Comparison of ENCODE assay signal across 11 cellular contexts in the genomic region with DNA sequence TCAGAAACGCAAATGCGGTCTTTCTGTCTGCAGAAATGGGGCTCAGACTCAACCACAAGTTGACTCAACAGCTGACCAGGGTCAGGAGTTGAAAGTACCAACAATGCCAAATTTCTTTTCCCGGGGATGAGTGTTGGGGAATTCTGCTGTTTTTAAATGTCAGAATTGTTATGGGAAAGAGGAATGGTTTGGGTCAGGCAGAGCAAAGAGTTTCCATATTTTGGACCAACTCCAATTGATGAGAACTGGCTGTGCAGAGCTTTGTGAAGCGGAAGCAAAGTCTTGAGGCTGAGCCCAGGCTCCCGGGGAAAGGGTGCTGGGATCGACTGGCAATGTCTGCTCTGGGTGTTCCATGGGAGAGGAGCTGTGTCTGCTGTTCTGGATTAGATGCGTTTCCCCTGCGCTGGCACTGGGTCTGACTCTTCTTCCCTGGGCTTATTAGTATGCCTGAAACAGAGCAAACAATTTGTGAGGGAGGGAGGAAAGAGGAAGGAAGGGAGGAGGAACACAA. TPM values are rescaled to one million over a fixed set of nuclear protein-coding genes. Genes with fewer than 3 reads are reported as not detected.
DNase-seq lines count a peak whose midpoint lies in the region; ATAC-seq, FAIRE-seq and TF ChIP-seq lines count a peak whose summit lies in the region.
"Had no signal": no experiment of that assay in that cellular context is flagged by ENCODE, and none has a peak within 500 bp of the region (broad histone marks: within the 10 kb centered on the region; RNA-seq: fewer than 3 reads in every experiment).

No MANE protein-coding gene starts in this region.

- peak; percentile 73 for ATAC-seq in HepG2
- no peak for ATAC-seq in stimulated activated naive B cell treated with anti-CD40 and anti-IgM and Interleukin-4, amounts not matched to agents 10 μg/mL and 1 μg/mL and 100 μg/mL, for 72 hours (replicated peaks)
- ATAC-seq: naive thymus-derived CD4-positive, alpha-beta T cell had no signal

- FAIRE-seq in HepG2 (lab: Jason Lieb, UNC), result peak; percentile 59
- FAIRE-seq in HTR-8/SVneo (lab: Jason Lieb, UNC), result no peak
- FAIRE-seq: A549 had no signal

- TF ChIP-seq CTCF in brain microvascular endothelial cell (IDR thresholded peaks at IDR 0.05; ENCODE audit: low read depth, low read length, missing control alignments) (no peak), HepG2 (CRISPR knock-in tag; IDR thresholded peaks at IDR 0.05) (no peak), transverse colon (IDR thresholded peaks at IDR 0.05) (no peak)

- in situ Hi-C loops in brain microvascular endothelial cell (cut with HindIII; ENCODE audit: low pct_ligation_motif_present, low sequenced_read_pairs), result no loop called here
- in situ Hi-C loops in HepG2 (cut with HindIII; ENCODE audit: extremely low pct_ligation_motif_present, low pct_unique_long_range_greater_than_20kb), result no loop called here
- in situ Hi-C loops in transverse colon (cut with MboI; ENCODE audit: low pct_ligation_motif_present in 1 of 4, low pct_unique_long_range_greater_than_20kb in 1 of 4, low sequenced_read_pairs in 3 of 4), result no loop called here

- no peaks in the 10 kb centered on the region for H3K36me3 Mint-ChIP-seq in stimulated activated naive B cell treated with anti-CD40 and anti-IgM and Interleukin-4, amounts not matched to agents 10 μg/mL and 1 μg/mL and 100 μg/mL, for 72 hours
- H3K36me3 Mint-ChIP-seq: naive thymus-derived CD4-positive, alpha-beta T cell had no signal

- H2AFZ ChIP-seq in HepG2 (ENCODE audit: low read length), result peak overlapping the region; percentile 78

- H4K20me1 ChIP-seq in HepG2 (ENCODE audit: insufficient read depth, low read length), result no peaks in the 10 kb centered on the region

- DNase-seq in NOMO-1 treated with DMSO at 0.1 percent for 48 hours (lab: John Stamatoyannopoulos, UW; ENCODE audit: unreplicated experiment), result peak; percentile 29
- DNase-seq in NOMO-1 treated with dmso at 0.1 percent for 144 hours (lab: John Stamatoyannopoulos, UW; ENCODE audit: unreplicated experiment), result no peak
- DNase-seq in brain microvascular endothelial cell, result peak; percentile 90
- DNase-seq in HepG2 (ENCODE audit: low spot score), result peak; percentile 47
- DNase-seq in transverse colon, result no peak
- no peak for DNase-seq in stimulated activated naive B cell treated with anti-CD40 and anti-IgM and Interleukin-4, amounts not matched to agents 10 μg/mL and 1 μg/mL and 100 μg/mL, for 72 hours
- DNase-seq in HT-29 (ENCODE audit: low spot score), result no peak
- no peak for DNase-seq in HTR-8/SVneo (ENCODE audit: insufficient read length, low spot score)
- DNase-seq: naive thymus-derived CD4-positive, alpha-beta T cell had no signal

- H3K4me1 Mint-ChIP-seq in stimulated activated naive B cell treated with anti-CD40 and anti-IgM and Interleukin-4, amounts not matched to agents 10 μg/mL and 1 μg/mL and 100 μg/mL, for 72 hours, result peaks cover 34 to 70% of the 10 kb centered on the region in 2 donors

- no peak overlapping the region for H3K4me3 Mint-ChIP-seq in stimulated activated naive B cell treated with anti-CD40 and anti-IgM and Interleukin-4, amounts not matched to agents 10 μg/mL and 1 μg/mL and 100 μg/mL, for 72 hours
- H3K4me3 Mint-ChIP-seq: central memory CD8-positive, alpha-beta T cell had no signal

- TF ChIP-seq EP300 in HepG2 (IDR thresholded peaks at IDR 0.05; ENCODE audit: low read depth in 2 of 2, low read length in 2 of 2) (no peak), HepG2 (CRISPR knock-in tag; IDR thresholded peaks at IDR 0.05; ENCODE audit: borderline replicate concordance) (no peak; the same call in 1 of the 2 replicates), transverse colon (IDR thresholded peaks at IDR 0.05; ENCODE audit: low read depth) (no peak)

- H3K27ac ChIP-seq in brain microvascular endothelial cell (peak overlapping the region; percentile 82), HepG2 (ENCODE audit: extremely low read length, insufficient read depth, low read length) (no peak overlapping the region), transverse colon (peak overlapping the region; percentile 52 to 60 (median 56))

- peak overlapping the region; percentile 45; the same call in 1 of the 2 replicates for H3K9ac ChIP-seq in HepG2 (ENCODE audit: insufficient read depth, low read depth, low read length)

- no peak overlapping the region for H3K27ac Mint-ChIP-seq in stimulated activated naive B cell treated with anti-CD40 and anti-IgM and Interleukin-4, amounts not matched to agents 10 μg/mL and 1 μg/mL and 100 μg/mL, for 72 hours

- no peaks in the 10 kb centered on the region for H3K79me2 ChIP-seq in HepG2 (ENCODE audit: insufficient read depth, low read length)

- peaks cover 76% of the 10 kb centered on the region for H3K4me1 ChIP-seq in HepG2 (ENCODE audit: insufficient read depth, low read length)
- peaks cover 0 to 63% (median 24%) of the 10 kb centered on the region in 4 donors for H3K4me1 ChIP-seq in transverse colon

- H3K9me3 Mint-ChIP-seq in stimulated activated naive B cell treated with anti-CD40 and anti-IgM and Interleukin-4, amounts not matched to agents 10 μg/mL and 1 μg/mL and 100 μg/mL, for 72 hours, result no peaks in the 10 kb centered on the region
- H3K9me3 Mint-ChIP-seq: central memory CD8-positive, alpha-beta T cell had no signal

- no peak for TF ChIP-seq POLR2A in HepG2 (IDR thresholded peaks at IDR 0.05; ENCODE audit: insufficient read depth in 1 of 2, low read depth in 2 of 2, low read length in 2 of 2)
- TF ChIP-seq POLR2A in transverse colon (IDR thresholded peaks at IDR 0.05), result no peak

- BruUV-seq in HepG2 (replicated peaks; lab: Mats Ljungman, UMichigan), result no TSS peak

- POLR2A ChIA-PET in HepG2 (lab: Yijun Ruan, JAX), result interaction anchor here (0.6 to 1.9 kb wide), 14 partner anchors 10 to 94 kb away, joined by 3 to 29 read pairs (median 6); partner anchors contain the start of gene MYH9

- peak overlapping the region; percentile 83 for H3K4me2 ChIP-seq in HepG2 (ENCODE audit: low read depth, low read length)
- H3K4me2 ChIP-seq: A549 had no signal

- CTCF ChIA-PET in HepG2 (lab: Yijun Ruan, JAX; ENCODE audit: low intra/inter-chr PET ratio, low total read pairs), result no interaction called here

- intact Hi-C loops in HepG2 (cut with micrococcal nuclease; ENCODE audit: unreplicated experiment) (no loop called here), transverse colon (cut with DNase I; ENCODE audit: low total_unique reads) (no loop called here)

- H3K36me3 ChIP-seq in brain microvascular endothelial cell (replicated peaks), result no peaks in the 10 kb centered on the region
- H3K36me3 ChIP-seq in HepG2 (replicated peaks in 1 of 2; ENCODE audit: control insufficient read depth in 1 of 2, insufficient read depth in 2 of 2, low read length in 2 of 2), result no peaks in the 10 kb centered on the region
- H3K36me3 ChIP-seq in transverse colon, result no peaks in the 10 kb centered on the region

- no peaks in the 10 kb centered on the region for H3K27me3 ChIP-seq in brain microvascular endothelial cell (replicated peaks)
- H3K27me3 ChIP-seq in HepG2 (ENCODE audit: control insufficient read depth in 1 of 2, insufficient read depth in 2 of 2, low read length in 2 of 2), result no peaks in the 10 kb centered on the region; a peak in 1 of 5 replicates
- no peaks in the 10 kb centered on the region for H3K27me3 ChIP-seq in transverse colon

- H3K4me3 ChIP-seq in brain microvascular endothelial cell (ENCODE audit: low read depth, low read length), result no peak overlapping the region
- H3K4me3 ChIP-seq in HepG2 (replicated peaks in 1 of 3; ENCODE audit: insufficient read depth in 1 of 3, low read depth in 2 of 3, low read length in 3 of 3), result peak overlapping the region; percentile 24 to 64 (median 44); a peak in 5 of 6 replicates
- no peak overlapping the region for H3K4me3 ChIP-seq in transverse colon
- H3K4me3 ChIP-seq: A549 had no signal

- no peaks in the 10 kb centered on the region for H3K27me3 Mint-ChIP-seq in stimulated activated naive B cell treated with anti-CD40 and anti-IgM and Interleukin-4, amounts not matched to agents 10 μg/mL and 1 μg/mL and 100 μg/mL, for 72 hours
- H3K27me3 Mint-ChIP-seq: central memory CD8-positive, alpha-beta T cell; naive thymus-derived CD4-positive, alpha-beta T cell had no signal

- 17% methylated on average over 8 of the region's 8 CpGs for WGBS in HepG2 (ENCODE audit: low lambda C conversion rate)
- 61 to 71% methylated on average over 4 to 8 of the region's 8 CpGs for WGBS in transverse colon (ENCODE audit: low coverage in 1 of 2), 2 donors

- no peak for TF ChIP-seq RAD21 in HepG2 (CRISPR knock-in tag; IDR thresholded peaks at IDR 0.05)

- H3K9me3 ChIP-seq in HepG2 (ENCODE audit: low read length), result no peaks in the 10 kb centered on the region
- no peaks in the 10 kb centered on the region for H3K9me3 ChIP-seq in transverse colon
- H3K9me3 ChIP-seq: A549 had no signal

RNA-seq across cellular contexts. Expression of gene TXN2, which starts 36.2 kb away (rescaled TPM):
- total RNA-seq in HepG2 (2016; rRNA removed; fragmentation: Illumina TruSeq; extraction: Trizol) (41.4 and 61.4 TPM in 2 replicates), transverse colon (100 to 1,000 TPM in 1 of 4 donors, 10 to 100 TPM in 3; 68.5 to 317 (median 93.3) TPM)
- total RNA-seq in HepG2 (2016; cell fraction: cytosol; rRNA removed; fragmentation: Illumina TruSeq; extraction: Trizol; ENCODE audit: low read depth), result 25.1 and 26.3 TPM in 2 replicates
- total RNA-seq in HepG2 (2016; cell fraction: insoluble cytoplasmic fraction; rRNA removed; fragmentation: Illumina TruSeq; extraction: Trizol), result 43.5 and 58.4 TPM in 2 replicates
- 41.6 and 41.7 TPM in 2 replicates for total RNA-seq in HepG2 (2016; cell fraction: membrane; rRNA removed; fragmentation: Illumina TruSeq; extraction: Trizol)
- 22.3 and 24.9 TPM in 2 replicates for total RNA-seq in HepG2 (2016; cell fraction: nucleus; rRNA removed; fragmentation: Illumina TruSeq; extraction: Trizol)
- 109 and 110 TPM in 2 replicates for polyA plus RNA-seq in HepG2 (2011; rRNA removed)
- polyA plus RNA-seq in HepG2 (2011; cell fraction: cytosol; rRNA removed), result 154 and 163 TPM in 2 replicates
- polyA plus RNA-seq in HepG2 (2011; cell fraction: nucleus; rRNA removed), result 73.0 and 74.6 TPM in 2 replicates
- 58.3 and 59.9 TPM in 2 replicates for polyA plus RNA-seq in HepG2 (2012)
- polyA plus RNA-seq in HepG2 (2016; cell fraction: cytosol; fragmentation: Illumina TruSeq; extraction: Trizol; ENCODE audit: low read depth), result 60.8 and 72.4 TPM in 2 replicates
- polyA plus RNA-seq in HepG2 (2016; cell fraction: insoluble cytoplasmic fraction; fragmentation: Illumina TruSeq; extraction: Trizol; ENCODE audit: low read depth), result 152 and 166 TPM in 2 replicates
- polyA plus RNA-seq in HepG2 (2016; cell fraction: membrane; fragmentation: Illumina TruSeq; extraction: Trizol; ENCODE audit: low read depth), result 76.6 and 79.8 TPM in 2 replicates
- polyA plus RNA-seq in HepG2 (2016; cell fraction: nucleus; fragmentation: Illumina TruSeq; extraction: Trizol; ENCODE audit: insufficient read depth, low read depth), result 71.7 and 73.1 TPM in 2 replicates
- polyA minus RNA-seq in HepG2 (2011; rRNA and poly(A)+ RNA removed; ENCODE audit: low replicate concordance), result 73.8 and 91.5 TPM in 2 replicates
- polyA minus RNA-seq in HepG2 (2011; cell fraction: cytosol; rRNA and poly(A)+ RNA removed), result 34.7 and 35.7 TPM in 2 replicates
- 19.7 and 25.7 TPM in 2 replicates for polyA minus RNA-seq in HepG2 (2011; cell fraction: nucleus; rRNA and poly(A)+ RNA removed)
- total RNA-seq in HT-29 (2014; rRNA removed; shearing (Covaris generic)), result 30.7 and 30.8 TPM in 2 replicates

RNA-seq across cellular contexts. Expression of gene MYH9, which starts 57.4 kb away (rescaled TPM):
- 98.5 and 125 TPM in 2 replicates for total RNA-seq in HepG2 (2016; rRNA removed; fragmentation: Illumina TruSeq; extraction: Trizol)
- total RNA-seq in HepG2 (2016; cell fraction: cytosol; rRNA removed; fragmentation: Illumina TruSeq; extraction: Trizol; ENCODE audit: low read depth), result 28.5 and 28.7 TPM in 2 replicates
- 92.9 and 102 TPM in 2 replicates for total RNA-seq in HepG2 (2016; cell fraction: insoluble cytoplasmic fraction; rRNA removed; fragmentation: Illumina TruSeq; extraction: Trizol)
- total RNA-seq in HepG2 (2016; cell fraction: membrane; rRNA removed; fragmentation: Illumina TruSeq; extraction: Trizol), result 39.3 and 47.1 TPM in 2 replicates
- total RNA-seq in HepG2 (2016; cell fraction: nucleus; rRNA removed; fragmentation: Illumina TruSeq; extraction: Trizol), result 73.0 and 81.6 TPM in 2 replicates
- polyA plus RNA-seq in HepG2 (2011; rRNA removed), result 50.7 and 60.6 TPM in 2 replicates
- polyA plus RNA-seq in HepG2 (2011; cell fraction: cytosol; rRNA removed), result 31.6 and 39.3 TPM in 2 replicates
- polyA plus RNA-seq in HepG2 (2011; cell fraction: nucleus; rRNA removed), result 68.4 and 91.3 TPM in 2 replicates
- polyA plus RNA-seq in HepG2 (2012), result 88.3 and 93.4 TPM in 2 replicates
- 3.6 and 4.2 TPM in 2 replicates for polyA plus RNA-seq in HepG2 (2016; cell fraction: cytosol; fragmentation: Illumina TruSeq; extraction: Trizol; ENCODE audit: low read depth)
- polyA plus RNA-seq in HepG2 (2016; cell fraction: insoluble cytoplasmic fraction; fragmentation: Illumina TruSeq; extraction: Trizol; ENCODE audit: low read depth), result 72.0 and 110 TPM in 2 replicates
- 8.1 and 11.6 TPM in 2 replicates for polyA plus RNA-seq in HepG2 (2016; cell fraction: membrane; fragmentation: Illumina TruSeq; extraction: Trizol; ENCODE audit: low read depth)
- 106 and 113 TPM in 2 replicates for polyA plus RNA-seq in HepG2 (2016; cell fraction: nucleus; fragmentation: Illumina TruSeq; extraction: Trizol; ENCODE audit: insufficient read depth, low read depth)
- 124 and 180 TPM in 2 replicates for polyA minus RNA-seq in HepG2 (2011; rRNA and poly(A)+ RNA removed; ENCODE audit: low replicate concordance)
- polyA minus RNA-seq in HepG2 (2011; cell fraction: cytosol; rRNA and poly(A)+ RNA removed), result 125 and 176 TPM in 2 replicates
- polyA minus RNA-seq in HepG2 (2011; cell fraction: nucleus; rRNA and poly(A)+ RNA removed), result 61.9 and 97.5 TPM in 2 replicates
- 100 to 1,000 TPM; 385 to 511 (median 460) TPM for total RNA-seq in transverse colon
- 258 and 259 TPM in 2 replicates for total RNA-seq in HT-29 (2014; rRNA removed; shearing (Covaris generic))

Comparison
In these comparisons a context has a peak if more than half of its experiments do, and no peak if none do; other contexts are left out.
1. DNase-seq: peak in NOMO-1 treated with DMSO at 0.1 percent for 48 hours (single experiment), brain microvascular endothelial cell (single experiment) and HepG2 (single experiment); none in NOMO-1 treated with dmso at 0.1 percent for 144 hours (single experiment), transverse colon (single experiment), stimulated activated naive B cell treated with anti-CD40 and anti-IgM and Interleukin-4, amounts not matched to agents 10 μg/mL and 1 μg/mL and 100 μg/mL, for 72 hours (single experiment), HT-29 (single experiment) and HTR-8/SVneo (single experiment).
2. H3K4me3 ChIP-seq: peak in HepG2 (3 of 3); none in brain microvascular endothelial cell (single experiment) and transverse colon (0 of 4).